ENCODE assay signal across 8 cellular contexts in the genomic region with DNA sequence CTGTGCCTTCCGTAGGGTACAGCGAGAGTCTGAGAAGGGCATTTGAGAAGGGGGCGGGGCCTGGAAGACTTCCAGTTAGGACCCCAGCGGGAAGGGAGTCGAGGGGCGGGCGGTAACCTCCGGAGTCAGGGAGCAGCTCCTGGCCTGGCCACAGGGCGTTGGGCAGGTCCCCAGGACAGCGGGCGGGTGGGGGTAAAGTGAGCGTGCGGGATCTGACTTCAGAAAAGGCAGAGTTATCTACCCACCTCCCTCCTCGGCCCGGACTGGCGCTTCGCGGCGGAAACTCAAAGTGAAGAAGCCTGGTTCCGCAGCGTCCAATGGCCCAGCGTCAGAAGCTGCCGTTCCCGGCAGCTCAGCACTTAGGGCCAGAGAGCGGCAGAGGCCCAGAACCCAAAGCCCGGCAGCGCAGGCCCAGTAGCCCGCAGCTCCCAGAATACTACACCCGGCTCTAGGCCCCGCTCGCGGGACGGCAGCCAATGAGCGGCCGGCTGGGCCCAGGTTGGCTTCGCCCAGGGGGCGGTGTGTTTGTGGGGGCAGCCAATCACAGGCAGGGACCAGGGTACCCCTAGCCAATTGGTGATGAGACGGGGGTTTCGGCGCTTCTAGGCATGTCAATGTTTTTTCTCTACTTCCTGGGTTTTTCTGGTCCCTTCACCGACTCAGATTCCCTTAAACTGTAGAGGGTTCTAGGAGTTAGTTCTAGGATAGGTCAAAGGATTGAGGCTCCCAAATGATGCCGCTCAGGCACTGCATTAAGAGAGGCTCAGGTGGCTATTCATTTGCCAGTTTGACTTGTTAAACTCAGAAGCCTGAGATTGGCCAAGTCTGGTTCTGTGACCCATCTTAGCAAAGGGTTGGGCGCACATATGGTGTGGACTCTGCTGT. TPM values are rescaled to one million over a fixed set of nuclear protein-coding genes. Genes with fewer than 3 reads are reported as not detected.
DNase-seq lines count a peak whose midpoint lies in the region; ATAC-seq and TF ChIP-seq lines count a peak whose summit lies in the region.

A gene with protein sequence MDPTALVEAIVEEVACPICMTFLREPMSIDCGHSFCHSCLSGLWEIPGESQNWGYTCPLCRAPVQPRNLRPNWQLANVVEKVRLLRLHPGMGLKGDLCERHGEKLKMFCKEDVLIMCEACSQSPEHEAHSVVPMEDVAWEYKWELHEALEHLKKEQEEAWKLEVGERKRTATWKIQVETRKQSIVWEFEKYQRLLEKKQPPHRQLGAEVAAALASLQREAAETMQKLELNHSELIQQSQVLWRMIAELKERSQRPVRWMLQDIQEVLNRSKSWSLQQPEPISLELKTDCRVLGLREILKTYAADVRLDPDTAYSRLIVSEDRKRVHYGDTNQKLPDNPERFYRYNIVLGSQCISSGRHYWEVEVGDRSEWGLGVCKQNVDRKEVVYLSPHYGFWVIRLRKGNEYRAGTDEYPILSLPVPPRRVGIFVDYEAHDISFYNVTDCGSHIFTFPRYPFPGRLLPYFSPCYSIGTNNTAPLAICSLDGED (minus strand): TSS at position 450 of the 885 bp plus-strand sequence. CDS start 2,727 bp downstream, outside the sequence.

- H3K4me2 ChIP-seq in Karpas-422 (ENCODE audit: low read depth, low read length, poor library complexity, severe bottlenecking): peak within 1 kb of the TSS; percentile 80

- H2AFZ ChIP-seq in Karpas-422 (ENCODE audit: low read length): peak within 1 kb of the TSS; percentile 98

- peak within 1 kb of the TSS; percentile 83 for H3K4me3 ChIP-seq in Karpas-422 (ENCODE audit: low read length)
- H3K4me3 ChIP-seq in stomach smooth muscle (ENCODE audit: low read length in 2 of 2): peak within 1 kb of the TSS; percentile 81 to 84

- H3K27ac ChIP-seq in Karpas-422 (ENCODE audit: low read length) (peak within 1 kb of the TSS; percentile 64), stomach smooth muscle (ENCODE audit: low read length) (peak within 1 kb of the TSS; percentile 85)

- H3K27me3 ChIP-seq in Karpas-422 (ENCODE audit: low read length) (no peaks in the 10 kb centered on the region), stomach smooth muscle (ENCODE audit: control insufficient read depth in 1 of 2, insufficient read depth in 2 of 2, low read length in 2 of 2) (no peaks in the 10 kb centered on the region)

- H3K36me3 Mint-ChIP-seq in neural crest cell (ENCODE audit: low read depth): no peaks in the 10 kb centered on the region

- peak within 1 kb of the TSS; percentile 90 for H3K27ac Mint-ChIP-seq in neural crest cell (ENCODE audit: unreplicated experiment)

- H3K4me1 ChIP-seq in Karpas-422 (ENCODE audit: low read length) (peaks cover 22% of the 10 kb centered on the region), stomach smooth muscle (ENCODE audit: control insufficient read depth, insufficient read depth, low read length) (peaks cover 12% of the 10 kb centered on the region)

- H3K9ac ChIP-seq in Karpas-422 (ENCODE audit: low read length) (peak within 1 kb of the TSS; percentile 85), stomach smooth muscle (ENCODE audit: low read length in 2 of 2) (peak within 1 kb of the TSS; percentile 85 to 93)

- H3K4me3 Mint-ChIP-seq in neural crest cell: peak within 1 kb of the TSS; percentile 96

- peaks cover 16% of the 10 kb centered on the region for H3K4me1 Mint-ChIP-seq in neural crest cell

- H3K9me3 ChIP-seq in Karpas-422 (ENCODE audit: low read length): no peaks in the 10 kb centered on the region
- H3K9me3 ChIP-seq in stomach smooth muscle (ENCODE audit: control insufficient read depth in 2 of 2, low read length in 2 of 2): no peaks in the 10 kb centered on the region

- peak; percentile 95 for DNase-seq in Daoy (ENCODE audit: low read depth)
- peak; percentile 98 for DNase-seq in Karpas-422
- peak; percentile 87 to 95 for DNase-seq in SHP77 (lab: John Stamatoyannopoulos, UW)
- peak; percentile 94 for DNase-seq in activated gamma-delta T cell treated with Interleukin-2 at 50 U/mL for 16 hours
- DNase-seq in fibroblast of the conjunctiva (ENCODE audit: low read depth): peak; percentile 91
- DNase-seq in neural crest cell (ENCODE audit: low read depth, low spot score): peak; percentile 87

- no peaks in the 10 kb centered on the region for H3K9me3 Mint-ChIP-seq in neural crest cell

- TF ChIP-seq CTCF in neural crest cell (conservative IDR thresholded peaks at IDR 0.05): no peak

- peaks cover 24% of the 10 kb centered on the region for H3K27me3 Mint-ChIP-seq in neural crest cell (ENCODE audit: low read depth)

- no peaks in the 10 kb centered on the region for H4K20me1 ChIP-seq in Karpas-422 (ENCODE audit: insufficient read depth, low read depth, low read length)

- H3K9me2 ChIP-seq in Karpas-422 (replicated peaks; ENCODE audit: insufficient read depth, low read length): no peaks in the 10 kb centered on the region; the same call in 1 of the 2 replicates

- peaks cover 26% of the 10 kb centered on the region for H3K79me2 ChIP-seq in Karpas-422 (ENCODE audit: low read length)

- H3K36me3 ChIP-seq in Karpas-422 (ENCODE audit: insufficient read depth, low read length): peaks cover 8% of the 10 kb centered on the region; the same call in 1 of the 2 replicates
- peaks cover 5 to 9% of the 10 kb centered on the region in 2 donors for H3K36me3 ChIP-seq in stomach smooth muscle (ENCODE audit: control insufficient read depth in 2 of 2, insufficient read depth in 2 of 2, low read length in 2 of 2)

- ATAC-seq in GM21825 (IDR thresholded peaks at IDR 0.05; ENCODE audit: unreplicated experiment): peak; percentile 100

RNA-seq across cellular contexts. Expression of the gene that starts here (rescaled TPM):
- total RNA-seq in Daoy (2014; rRNA removed; shearing (Covaris generic)): 5.4 and 9.6 TPM in 2 replicates
- total RNA-seq in Karpas-422 (2014; rRNA removed; shearing (Covaris generic); ENCODE audit: low replicate concordance): 17.5 and 21.1 TPM in 2 replicates
- total RNA-seq in neural crest cell: 12.3 and 13.4 TPM in 2 replicates

Comparison
In these comparisons a context has a peak if more than half of its experiments do, and no peak if none do; other contexts are left out.
1. Peak in every context shown above with its lines: DNase-seq, ATAC-seq, H3K4me3 ChIP-seq and H3K27ac ChIP-seq.